8 cellular contexts compared by ENCODE assay signal in the genomic region with DNA sequence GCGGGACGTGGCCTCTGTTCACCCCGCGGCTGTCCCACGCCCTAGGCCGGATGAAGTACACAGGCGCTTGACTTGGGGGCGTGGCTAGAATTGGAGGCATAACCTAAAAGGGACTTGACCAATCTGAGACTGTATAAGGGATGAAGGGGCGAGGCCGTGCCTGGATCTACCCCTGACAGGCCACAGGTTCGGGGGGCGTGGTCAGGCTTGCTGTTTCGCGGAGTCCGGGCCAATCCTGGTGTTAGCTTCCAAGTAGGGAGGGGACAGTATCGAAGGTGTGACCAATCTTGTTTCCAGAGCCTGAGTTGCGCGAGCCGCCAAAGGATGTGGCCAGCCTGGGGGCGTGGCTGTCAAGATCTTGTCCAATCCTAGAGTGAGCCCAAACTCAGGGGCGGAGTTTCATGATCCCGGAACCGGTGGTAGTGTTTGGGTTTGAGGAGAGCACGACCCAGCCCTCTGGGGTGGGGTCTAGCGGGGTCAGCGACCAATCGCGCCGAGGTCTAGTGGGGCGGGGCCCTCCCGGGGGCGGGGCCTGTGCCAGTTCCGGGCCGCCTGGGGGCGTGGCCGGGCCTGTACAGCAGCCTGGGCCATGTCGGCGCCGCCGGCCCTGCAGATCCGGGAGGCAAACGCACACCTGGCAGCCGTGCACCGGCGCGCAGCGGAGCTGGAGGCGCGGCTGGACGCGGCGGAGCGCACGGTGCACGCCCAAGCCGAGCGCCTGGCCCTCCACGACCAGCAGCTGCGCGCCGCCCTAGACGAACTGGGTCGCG. TPM values are rescaled to one million over a fixed set of nuclear protein-coding genes. Genes with fewer than 3 reads are reported as not detected.
DNase-seq lines count a peak whose midpoint lies in the region; ATAC-seq and TF ChIP-seq lines count a peak whose summit lies in the region.

TSS of gene VMAC (plus strand) at position 571 of the 770 bp plus-strand sequence. CDS start at position 590, 19 bp downstream.

- H3K36me3 Mint-ChIP-seq in activated CD4-positive, alpha-beta T cell treated with anti-CD3 and anti-CD28 coated beads, Interleukin-2, amount 10 ng/mL, durations not matched to agents 24 days and 14 days (ENCODE audit: low read depth) = peaks cover 17% of the 10 kb centered on the region

- peak within 1 kb of the TSS; percentile 95 to 99 (median 98) for H3K27ac ChIP-seq in BLaER1 treated with 17β-estradiol and CSF1 and Interleukin-3, amounts not matched to agents 10 nM and 100 nM
- peak within 1 kb of the TSS; percentile 91 to 94 for H3K27ac ChIP-seq in coronary artery

- no peaks in the 10 kb centered on the region for H3K27me3 Mint-ChIP-seq in activated CD4-positive, alpha-beta T cell treated with anti-CD3 and anti-CD28 coated beads, Interleukin-2, amount 10 ng/mL, durations not matched to agents 24 days and 14 days

- peak; percentile 99 for DNase-seq in NCI-H526 (lab: John Stamatoyannopoulos, UW)
- DNase-seq in activated CD4-positive, alpha-beta T cell treated with anti-CD3 and anti-CD28 coated beads, Interleukin-2, amount 10 ng/mL, durations not matched to agents 24 days and 14 days = peak; percentile 100
- DNase-seq in coronary artery (ENCODE audit: low spot score) = peak; percentile 100
- DNase-seq in left colon = peak; percentile 100
- DNase-seq in stimulated activated CD4-positive, alpha-beta T cell treated with anti-CD3 and anti-CD28 coated beads, Interleukin-1b, Interleukin-23, amount 100 ng/mL, for 4 hours (ENCODE audit: low read depth in 2 of 2) = peak; percentile 99

- H3K27ac Mint-ChIP-seq in activated CD4-positive, alpha-beta T cell treated with anti-CD3 and anti-CD28 coated beads, Interleukin-2, amount 10 ng/mL, durations not matched to agents 24 days and 14 days = peak within 1 kb of the TSS; percentile 99

- H3K4me2 ChIP-seq in BLaER1 treated with 17β-estradiol and CSF1 and Interleukin-3, amounts not matched to agents 10 nM and 100 nM = peak within 1 kb of the TSS; percentile 91 to 99 (median 97)

- ATAC-seq in GM19328 (IDR thresholded peaks at IDR 0.05; ENCODE audit: unreplicated experiment) (peak; percentile 79), HG03469 (IDR thresholded peaks at IDR 0.05; ENCODE audit: unreplicated experiment) (peak; percentile 61), left colon (peak; percentile 75)

- H4K20me1 ChIP-seq in BLaER1 treated with 17β-estradiol and CSF1 and Interleukin-3, amounts not matched to agents 10 nM and 100 nM = peaks cover 12 to 44% (median 33%) of the 10 kb centered on the region in 11 experiments; a peak in 20 of 22 replicates

- peaks cover 27 to 53% (median 44%) of the 10 kb centered on the region in 10 experiments for H3K4me1 ChIP-seq in BLaER1 treated with 17β-estradiol and CSF1 and Interleukin-3, amounts not matched to agents 10 nM and 100 nM

- no peaks in the 10 kb centered on the region for H3K9me3 ChIP-seq in BLaER1 treated with 17β-estradiol and CSF1 and Interleukin-3, amounts not matched to agents 10 nM and 100 nM (replicated peaks in 1 of 11)

- no peaks in the 10 kb centered on the region for H3K27me3 ChIP-seq in BLaER1 treated with 17β-estradiol and CSF1 and Interleukin-3, amounts not matched to agents 10 nM and 100 nM

- H3K4me1 Mint-ChIP-seq in activated CD4-positive, alpha-beta T cell treated with anti-CD3 and anti-CD28 coated beads, Interleukin-2, amount 10 ng/mL, durations not matched to agents 24 days and 14 days = peaks cover 29% of the 10 kb centered on the region

- intact Hi-C loops in activated CD4-positive, alpha-beta T cell treated with anti-CD3 and anti-CD28 coated beads, Interleukin-2, amount 10 ng/mL, durations not matched to agents 24 days and 14 days (cut with micrococcal nuclease) = loop anchor here (1.0 to 10.0 kb wide), 7 partner anchors 48 to 282 kb away; partner anchors contain the start of genes CATSPERD, LONP1, RANBP3 and RPL36
- intact Hi-C loops in left colon (cut with DNase I, micrococcal nuclease) = no loop called here

- peaks cover 22 to 45% (median 29%) of the 10 kb centered on the region in 11 experiments; a peak in 21 of 22 replicates for H3K36me3 ChIP-seq in BLaER1 treated with 17β-estradiol and CSF1 and Interleukin-3, amounts not matched to agents 10 nM and 100 nM

- H3K4me3 Mint-ChIP-seq in activated CD4-positive, alpha-beta T cell treated with anti-CD3 and anti-CD28 coated beads, Interleukin-2, amount 10 ng/mL, durations not matched to agents 24 days and 14 days = peak within 1 kb of the TSS; percentile 91

- H3K4me3 ChIP-seq in BLaER1 treated with 17β-estradiol and CSF1 and Interleukin-3, amounts not matched to agents 10 nM and 100 nM = peak within 1 kb of the TSS; percentile 89 to 100 (median 96)
- H3K4me3 ChIP-seq in coronary artery = peak within 1 kb of the TSS; percentile 94

- no peak for TF ChIP-seq CTCF in coronary artery (IDR thresholded peaks at IDR 0.05)

- peak within 1 kb of the TSS; percentile 97 to 100 (median 99) for H3K9ac ChIP-seq in BLaER1 treated with 17β-estradiol and CSF1 and Interleukin-3, amounts not matched to agents 10 nM and 100 nM

- no peaks in the 10 kb centered on the region for H3K9me3 Mint-ChIP-seq in activated CD4-positive, alpha-beta T cell treated with anti-CD3 and anti-CD28 coated beads, Interleukin-2, amount 10 ng/mL, durations not matched to agents 24 days and 14 days

RNA-seq across cellular contexts. Expression of gene VMAC, which starts in this region (rescaled TPM):
- total RNA-seq in activated CD4-positive, alpha-beta T cell treated with anti-CD3 and anti-CD28 coated beads, Interleukin-2, amount 10 ng/mL, durations not matched to agents 24 days and 14 days = 2.7 and 3.2 TPM in 2 replicates
- total RNA-seq in left colon = 1 to 10 TPM; 6.0 to 6.3 TPM

Comparison
In these comparisons a context has a peak if more than half of its experiments do, and no peak if none do; other contexts are left out.
1. Peak in every context shown above with its lines: DNase-seq, ATAC-seq, H3K4me3 ChIP-seq and H3K27ac ChIP-seq.